Comparison of ENCODE assay signal across 28 cellular contexts in the genomic region with DNA sequence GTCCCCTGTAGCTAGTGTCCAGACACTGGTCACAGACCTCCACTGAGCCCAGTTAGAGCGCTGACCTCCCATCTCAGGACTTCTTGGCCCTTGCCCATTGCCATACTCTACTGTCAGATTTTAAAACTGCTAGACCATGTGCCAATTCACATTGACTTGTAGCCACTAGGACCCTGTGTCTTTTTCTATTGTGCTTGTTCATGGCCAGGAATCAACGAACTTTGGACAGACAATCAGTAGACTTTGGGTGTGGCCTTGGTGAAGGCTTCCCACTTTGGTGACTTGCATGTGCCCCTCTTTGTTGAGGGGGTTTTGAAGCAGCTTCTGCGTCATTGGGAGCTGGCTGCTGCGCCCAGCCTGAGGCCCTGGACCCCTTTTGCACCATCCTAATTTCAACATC.
DNase-seq lines count a peak whose midpoint lies in the region; ATAC-seq and TF ChIP-seq lines count a peak whose summit lies in the region.
"Had no signal": no experiment of that assay in that cellular context is flagged by ENCODE, and none has a peak within 500 bp of the region (broad histone marks: within the 10 kb centered on the region; RNA-seq: fewer than 3 reads in every experiment).

No MANE protein-coding gene starts in this region.

- H3K4me1 ChIP-seq in GM23338 (ENCODE audit: insufficient read depth) (peaks cover 40% of the 10 kb centered on the region), osteoblast (ENCODE audit: insufficient read depth, low read length) (peaks cover 8% of the 10 kb centered on the region), PC-9 (replicated peaks; ENCODE audit: insufficient read depth) (peaks cover 7% of the 10 kb centered on the region; the same call in 1 of the 2 replicates)
- H3K4me1 ChIP-seq: HAP-1 had no signal

- H3K79me2 ChIP-seq in GM23338 (replicated peaks; ENCODE audit: insufficient read depth) = no peaks in the 10 kb centered on the region
- H3K79me2 ChIP-seq in osteoblast (ENCODE audit: insufficient read depth, low read length) = no peaks in the 10 kb centered on the region
- no peaks in the 10 kb centered on the region for H3K79me2 ChIP-seq in PC-9 (ENCODE audit: low read depth)

- no peak for TF ChIP-seq CTCF in CD4-positive, alpha-beta T cell (IDR thresholded peaks at IDR 0.05)
- TF ChIP-seq CTCF in GM23338 (conservative IDR thresholded peaks at IDR 0.05; ENCODE audit: low read depth in 2 of 2) (no peak), brain (conservative IDR thresholded peaks at IDR 0.05) (no peak), osteoblast (IDR thresholded peaks at IDR 0.05; ENCODE audit: extremely low read depth, low read depth, low read length) (no peak), PC-9 (conservative IDR thresholded peaks at IDR 0.05) (no peak)

- no peaks in the 10 kb centered on the region for H3K9me3 ChIP-seq in CD4-positive, alpha-beta T cell (ENCODE audit: control insufficient read depth, low read length)
- H3K9me3 ChIP-seq in osteoblast (ENCODE audit: low read depth, low read length) = no peaks in the 10 kb centered on the region
- no peaks in the 10 kb centered on the region for H3K9me3 ChIP-seq in PC-9 (ENCODE audit: insufficient read depth, low read depth)
- H3K9me3 ChIP-seq: HAP-1, heart right ventricle, psoas muscle, SJSA1 had no signal

- POLR2A ChIA-PET in CD4-positive, alpha-beta T cell (lab: Charles Lee) = no interaction called here
- POLR2A ChIA-PET in PC-9 (lab: Charles Lee; ENCODE audit: unreplicated experiment) = no interaction called here

- no peak overlapping the region for H2AFZ ChIP-seq in GM23338
- no peak overlapping the region for H2AFZ ChIP-seq in osteoblast (ENCODE audit: low read length)
- no peak overlapping the region for H2AFZ ChIP-seq in PC-9

- no peaks in the 10 kb centered on the region for H3K9me3 Mint-ChIP-seq in CD4-positive, alpha-beta T cell
- H3K9me3 Mint-ChIP-seq in GM23338 (no peaks in the 10 kb centered on the region), brain (peaks cover 0 to 5% (median 0%) of the 10 kb centered on the region in 5 experiments)
- H3K9me3 Mint-ChIP-seq: CD8-positive, alpha-beta T cell; effector memory CD8-positive, alpha-beta T cell had no signal

- no peaks in the 10 kb centered on the region for H3K4me1 Mint-ChIP-seq in CD4-positive, alpha-beta T cell (ENCODE audit: low read depth)
- H3K4me1 Mint-ChIP-seq in GM23338 (peaks cover 60% of the 10 kb centered on the region), brain (peaks cover 59% of the 10 kb centered on the region)

- peak overlapping the region; percentile 25 for H3K4me3 Mint-ChIP-seq in CD4-positive, alpha-beta T cell
- no peak overlapping the region; the same call in 2 of the 3 replicates for H3K4me3 Mint-ChIP-seq in GM23338
- peak overlapping the region in 4 of 5 experiments; percentile 23 to 71 (median 36) for H3K4me3 Mint-ChIP-seq in brain
- H3K4me3 Mint-ChIP-seq: activated CD8-positive, alpha-beta T cell treated with anti-CD3 and anti-CD28 coated beads, Interleukin-2, amount 10 ng/mL, durations not matched to agents 7 days and 5 days; activated naive CD8-positive, alpha-beta T cell; CD8-positive, alpha-beta T cell; effector memory CD8-positive, alpha-beta T cell had no signal

- H3K36me3 ChIP-seq in GM23338 (ENCODE audit: insufficient read depth) (no peaks in the 10 kb centered on the region), osteoblast (ENCODE audit: insufficient read depth, low read length) (no peaks in the 10 kb centered on the region), PC-9 (ENCODE audit: low read depth) (no peaks in the 10 kb centered on the region)
- H3K36me3 ChIP-seq: HAP-1, heart right ventricle, SJSA1 had no signal

- no peak for ATAC-seq in CD4-positive, alpha-beta T cell (ENCODE audit: poor library complexity)
- no peak for ATAC-seq in GM23338
- ATAC-seq: activated CD8-positive, alpha-beta T cell treated with anti-CD3 and anti-CD28 coated beads, Interleukin-2, amount 10 ng/mL, durations not matched to agents 7 days and 5 days; CD8-positive, alpha-beta T cell; effector memory CD8-positive, alpha-beta T cell; heart right ventricle; left cardiac atrium; psoas muscle had no signal

- H3K36me3 Mint-ChIP-seq in CD4-positive, alpha-beta T cell (ENCODE audit: low read depth) = no peaks in the 10 kb centered on the region
- H3K36me3 Mint-ChIP-seq in GM23338 (ENCODE audit: low read depth) (peaks cover 8% of the 10 kb centered on the region; the same call in 1 of the 3 replicates), brain (no peaks in the 10 kb centered on the region)
- H3K36me3 Mint-ChIP-seq: activated naive CD8-positive, alpha-beta T cell; CD8-positive, alpha-beta T cell had no signal

- H4K20me1 ChIP-seq in GM23338 (replicated peaks; ENCODE audit: insufficient read depth) = no peaks in the 10 kb centered on the region; the same call in 1 of the 2 replicates
- H4K20me1 ChIP-seq in osteoblast (ENCODE audit: insufficient read depth, low read length) = no peaks in the 10 kb centered on the region
- H4K20me1 ChIP-seq in PC-9 (ENCODE audit: insufficient read depth) = no peaks in the 10 kb centered on the region

- no peak for DNase-seq in CD4-positive, alpha-beta T cell
- DNase-seq in GM23338 (ENCODE audit: low spot score) = no peak
- peak; percentile 79 for DNase-seq in osteoblast (ENCODE audit: insufficient read length, low spot score, missing footprints)
- DNase-seq in NCI-H1048 (lab: John Stamatoyannopoulos, UW) = no peak
- no peak for DNase-seq in RPMI8226
- no peak for DNase-seq in T-helper 9 cell
- DNase-seq in PC-9 = no peak
- DNase-seq: activated CD8-positive, alpha-beta T cell treated with anti-CD3 and anti-CD28 coated beads, Interleukin-2, amount 10 ng/mL, durations not matched to agents 7 days and 5 days; activated effector memory CD4-positive, alpha-beta T cell treated with Interleukin-2 at 50 U/mL for 16 hours; anterior cingulate cortex; CD8-positive, alpha-beta T cell; cortex of kidney; DMS153; effector memory CD8-positive, alpha-beta T cell; foreskin fibroblast; heart right ventricle; left cardiac atrium; MV-4-11; NCI-H146; NCI-H510A treated with DMSO at 0.1 percent for 48 hours; psoas muscle; stimulated activated naive CD4-positive, alpha-beta T cell treated with Interleukin-2 at 50 U/mL for 16 hours; T-helper 1 cell had no signal

- H3K4me2 ChIP-seq in GM23338 (peak overlapping the region; percentile 95), osteoblast (ENCODE audit: insufficient read depth, low read length) (no peak overlapping the region), PC-9 (no peak overlapping the region)
- H3K4me2 ChIP-seq: KMS-11 had no signal

- H3K27ac ChIP-seq in CD4-positive, alpha-beta T cell (ENCODE audit: low read depth, low read length) = no peak overlapping the region
- H3K27ac ChIP-seq in GM23338 (ENCODE audit: low read depth) (no peak overlapping the region), osteoblast (ENCODE audit: low read depth, low read length) (no peak overlapping the region), PC-9 (no peak overlapping the region)
- H3K27ac ChIP-seq: heart right ventricle, KMS-11, psoas muscle, SJSA1 had no signal

- peaks cover 54% of the 10 kb centered on the region for H3K27me3 ChIP-seq in CD4-positive, alpha-beta T cell (ENCODE audit: control insufficient read depth, insufficient read depth, low read length)
- H3K27me3 ChIP-seq in GM23338 (ENCODE audit: insufficient read depth) (peaks cover 10% of the 10 kb centered on the region; the same call in 1 of the 2 replicates), osteoblast (ENCODE audit: insufficient read depth, low read length) (peaks cover 40% of the 10 kb centered on the region), PC-9 (ENCODE audit: insufficient read depth, low read depth) (no peaks in the 10 kb centered on the region)

- H3K4me3 ChIP-seq in GM23338 (peak overlapping the region; percentile 7; the same call in 1 of the 2 replicates), osteoblast (ENCODE audit: insufficient read depth, low read length) (no peak overlapping the region), PC-9 (no peak overlapping the region)
- H3K4me3 ChIP-seq: HAP-1, heart right ventricle, psoas muscle, SJSA1 had no signal

- intact Hi-C loops in CD4-positive, alpha-beta T cell (cut with DNase I, micrococcal nuclease) = no loop called here
- intact Hi-C loops in PC-9 (cut with micrococcal nuclease; ENCODE audit: unreplicated experiment) = no loop called here

- no peak overlapping the region for H3K27ac Mint-ChIP-seq in CD4-positive, alpha-beta T cell
- H3K27ac Mint-ChIP-seq in GM23338 = no peak overlapping the region
- H3K27ac Mint-ChIP-seq in brain = peak overlapping the region in 4 of 5 experiments; percentile 8 to 75 (median 44)
- H3K27ac Mint-ChIP-seq: activated CD8-positive, alpha-beta T cell treated with anti-CD3 and anti-CD28 coated beads, Interleukin-2, amount 10 ng/mL, durations not matched to agents 7 days and 5 days; activated naive CD8-positive, alpha-beta T cell; CD8-positive, alpha-beta T cell had no signal

- H3F3A ChIP-seq in GM23338 (replicated peaks; ENCODE audit: low read depth) (peaks cover 12% of the 10 kb centered on the region; the same call in 1 of the 2 replicates), PC-9 (ENCODE audit: insufficient read depth, low read depth) (no peaks in the 10 kb centered on the region)

- no TSS peak for BruUV-seq in PC-9 (replicated peaks; lab: Mats Ljungman, UMichigan)

- H3K9me2 ChIP-seq in GM23338 (ENCODE audit: insufficient read depth) (0 out of 2 replicates have a peak, but pooled peaks cover 3% of the 10 kb centered on the region), PC-9 (ENCODE audit: insufficient read depth) (no peaks in the 10 kb centered on the region)

- peaks cover 57% of the 10 kb centered on the region for H3K27me3 Mint-ChIP-seq in CD4-positive, alpha-beta T cell
- H3K27me3 Mint-ChIP-seq in GM23338 (ENCODE audit: insufficient read depth, low read depth, poor library complexity) (peaks cover 59% of the 10 kb centered on the region), brain (peaks cover 4% of the 10 kb centered on the region)

- CTCF ChIA-PET in CD4-positive, alpha-beta T cell (lab: Charles Lee) = no interaction called here
- CTCF ChIA-PET in PC-9 (lab: Charles Lee) = no interaction called here

TF ChIP-seq in GM23338, 12 proteins besides CTCF, POLR2A, EP300 and RAD21 (continues in another document):
- TF ChIP-seq NANOG (IDR thresholded peaks at IDR 0.05; ENCODE audit: borderline replicate concordance) = no peak

Comparison
In these comparisons a context has a peak if more than half of its experiments do, and no peak if none do; other contexts are left out.
1. H3K27ac Mint-ChIP-seq: peak in brain (4 of 5); none in CD4-positive, alpha-beta T cell (single experiment) and GM23338 (single experiment).